Comparison of ENCODE assay signal across 1 cellular context in genomic region chr6:125153541-125154183, GRCh38.
TF ChIP-seq lines count a peak whose summit lies in the region.

A gene with protein sequence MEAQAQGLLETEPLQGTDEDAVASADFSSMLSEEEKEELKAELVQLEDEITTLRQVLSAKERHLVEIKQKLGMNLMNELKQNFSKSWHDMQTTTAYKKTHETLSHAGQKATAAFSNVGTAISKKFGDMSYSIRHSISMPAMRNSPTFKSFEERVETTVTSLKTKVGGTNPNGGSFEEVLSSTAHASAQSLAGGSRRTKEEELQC (plus strand): TSS chr6:125153773. CDS start chr6:125153952, 179 bp downstream.

TF ChIP-seq in K562, 482 proteins besides CTCF, POLR2A, EP300 and RAD21 (continued from another document and continues in another):
- peak; percentile 63; the same call in 1 of the 2 replicates for TF ChIP-seq MYNN (IDR thresholded peaks at IDR 0.05)
- TF ChIP-seq MYNN (CRISPR knock-in tag; IDR thresholded peaks at IDR 0.05), result no peak
- TF ChIP-seq KLF1 (tag; IDR thresholded peaks at IDR 0.05), result no peak
- TF ChIP-seq, protein P1, sequence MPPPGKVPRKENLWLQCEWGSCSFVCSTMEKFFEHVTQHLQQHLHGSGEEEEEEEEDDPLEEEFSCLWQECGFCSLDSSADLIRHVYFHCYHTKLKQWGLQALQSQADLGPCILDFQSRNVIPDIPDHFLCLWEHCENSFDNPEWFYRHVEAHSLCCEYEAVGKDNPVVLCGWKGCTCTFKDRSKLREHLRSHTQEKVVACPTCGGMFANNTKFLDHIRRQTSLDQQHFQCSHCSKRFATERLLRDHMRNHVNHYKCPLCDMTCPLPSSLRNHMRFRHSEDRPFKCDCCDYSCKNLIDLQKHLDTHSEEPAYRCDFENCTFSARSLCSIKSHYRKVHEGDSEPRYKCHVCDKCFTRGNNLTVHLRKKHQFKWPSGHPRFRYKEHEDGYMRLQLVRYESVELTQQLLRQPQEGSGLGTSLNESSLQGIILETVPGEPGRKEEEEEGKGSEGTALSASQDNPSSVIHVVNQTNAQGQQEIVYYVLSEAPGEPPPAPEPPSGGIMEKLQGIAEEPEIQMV (tag; conservative IDR thresholded peaks at IDR 0.05; ENCODE audit: low read depth), result no peak
- TF ChIP-seq PHB2 (IDR thresholded peaks at IDR 0.05; ENCODE audit: low read depth), result no peak
- no peak for TF ChIP-seq GTF2E2 (tag; IDR thresholded peaks at IDR 0.05)
- no peak for TF ChIP-seq NCOR1 (IDR thresholded peaks at IDR 0.05)
- TF ChIP-seq C11orf30 (IDR thresholded peaks at IDR 0.05; ENCODE audit: low read depth), result no peak
- peak; percentile 39; the same call in 1 of the 2 replicates for TF ChIP-seq CREM (IDR thresholded peaks at IDR 0.05; ENCODE audit: low read depth)
- TF ChIP-seq STAG1 (CRISPR knock-in tag; IDR thresholded peaks at IDR 0.05; ENCODE audit: borderline replicate concordance), result no peak
- no peak for TF ChIP-seq ZNF830 (CRISPR knock-in tag; IDR thresholded peaks at IDR 0.05)
- TF ChIP-seq STAT5A (IDR thresholded peaks at IDR 0.05; ENCODE audit: borderline replicate concordance, low read length), result peak; percentile 22; the same call in 1 of the 2 replicates
- TF ChIP-seq THAP7 (CRISPR knock-in tag; IDR thresholded peaks at IDR 0.05), result no peak
- peak; percentile 97 for TF ChIP-seq KAT7 (CRISPR knock-in tag; IDR thresholded peaks at IDR 0.05; ENCODE audit: borderline replicate concordance)
- no peak for TF ChIP-seq CBFB (CRISPR knock-in tag; IDR thresholded peaks at IDR 0.05)
- TF ChIP-seq PHB (CRISPR knock-in tag; IDR thresholded peaks at IDR 0.05), result no peak
- peak; percentile 87 for TF ChIP-seq KLF16 (IDR thresholded peaks at IDR 0.05)
- no peak for TF ChIP-seq MAFF (IDR thresholded peaks at IDR 0.05; ENCODE audit: low read length)
- TF ChIP-seq CBX2 (IDR thresholded peaks at IDR 0.05; ENCODE audit: insufficient read depth, low read length, poor library complexity, severe bottlenecking), result no peak
- TF ChIP-seq, protein P2, sequence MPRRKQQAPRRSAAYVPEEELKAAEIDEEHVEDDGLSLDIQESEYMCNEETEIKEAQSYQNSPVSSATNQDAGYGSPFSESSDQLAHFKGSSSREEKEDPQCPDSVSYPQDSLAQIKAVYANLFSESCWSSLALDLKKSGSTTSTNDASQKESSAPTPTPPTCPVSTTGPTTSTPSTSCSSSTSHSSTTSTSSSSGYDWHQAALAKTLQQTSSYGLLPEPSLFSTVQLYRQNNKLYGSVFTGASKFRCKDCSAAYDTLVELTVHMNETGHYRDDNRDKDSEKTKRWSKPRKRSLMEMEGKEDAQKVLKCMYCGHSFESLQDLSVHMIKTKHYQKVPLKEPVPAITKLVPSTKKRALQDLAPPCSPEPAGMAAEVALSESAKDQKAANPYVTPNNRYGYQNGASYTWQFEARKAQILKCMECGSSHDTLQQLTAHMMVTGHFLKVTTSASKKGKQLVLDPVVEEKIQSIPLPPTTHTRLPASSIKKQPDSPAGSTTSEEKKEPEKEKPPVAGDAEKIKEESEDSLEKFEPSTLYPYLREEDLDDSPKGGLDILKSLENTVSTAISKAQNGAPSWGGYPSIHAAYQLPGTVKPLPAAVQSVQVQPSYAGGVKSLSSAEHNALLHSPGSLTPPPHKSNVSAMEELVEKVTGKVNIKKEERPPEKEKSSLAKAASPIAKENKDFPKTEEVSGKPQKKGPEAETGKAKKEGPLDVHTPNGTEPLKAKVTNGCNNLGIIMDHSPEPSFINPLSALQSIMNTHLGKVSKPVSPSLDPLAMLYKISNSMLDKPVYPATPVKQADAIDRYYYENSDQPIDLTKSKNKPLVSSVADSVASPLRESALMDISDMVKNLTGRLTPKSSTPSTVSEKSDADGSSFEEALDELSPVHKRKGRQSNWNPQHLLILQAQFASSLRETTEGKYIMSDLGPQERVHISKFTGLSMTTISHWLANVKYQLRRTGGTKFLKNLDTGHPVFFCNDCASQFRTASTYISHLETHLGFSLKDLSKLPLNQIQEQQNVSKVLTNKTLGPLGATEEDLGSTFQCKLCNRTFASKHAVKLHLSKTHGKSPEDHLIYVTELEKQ (CRISPR knock-in tag; IDR thresholded peaks at IDR 0.05), result no peak
- TF ChIP-seq NCOA6 (IDR thresholded peaks at IDR 0.05), result no peak
- TF ChIP-seq HEY1 (CRISPR knock-in tag; IDR thresholded peaks at IDR 0.05; ENCODE audit: borderline replicate concordance), result no peak
- TF ChIP-seq, protein P3, sequence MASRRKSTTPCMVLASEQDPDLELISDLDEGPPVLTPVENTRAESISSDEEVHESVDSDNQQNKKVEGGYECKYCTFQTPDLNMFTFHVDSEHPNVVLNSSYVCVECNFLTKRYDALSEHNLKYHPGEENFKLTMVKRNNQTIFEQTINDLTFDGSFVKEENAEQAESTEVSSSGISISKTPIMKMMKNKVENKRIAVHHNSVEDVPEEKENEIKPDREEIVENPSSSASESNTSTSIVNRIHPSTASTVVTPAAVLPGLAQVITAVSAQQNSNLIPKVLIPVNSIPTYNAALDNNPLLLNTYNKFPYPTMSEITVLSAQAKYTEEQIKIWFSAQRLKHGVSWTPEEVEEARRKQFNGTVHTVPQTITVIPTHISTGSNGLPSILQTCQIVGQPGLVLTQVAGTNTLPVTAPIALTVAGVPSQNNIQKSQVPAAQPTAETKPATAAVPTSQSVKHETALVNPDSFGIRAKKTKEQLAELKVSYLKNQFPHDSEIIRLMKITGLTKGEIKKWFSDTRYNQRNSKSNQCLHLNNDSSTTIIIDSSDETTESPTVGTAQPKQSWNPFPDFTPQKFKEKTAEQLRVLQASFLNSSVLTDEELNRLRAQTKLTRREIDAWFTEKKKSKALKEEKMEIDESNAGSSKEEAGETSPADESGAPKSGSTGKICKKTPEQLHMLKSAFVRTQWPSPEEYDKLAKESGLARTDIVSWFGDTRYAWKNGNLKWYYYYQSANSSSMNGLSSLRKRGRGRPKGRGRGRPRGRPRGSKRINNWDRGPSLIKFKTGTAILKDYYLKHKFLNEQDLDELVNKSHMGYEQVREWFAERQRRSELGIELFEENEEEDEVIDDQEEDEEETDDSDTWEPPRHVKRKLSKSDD (conservative IDR thresholded peaks at IDR 0.05; ENCODE audit: low read length), result peak; percentile 76; the same call in 1 of the 2 replicates
- TF ChIP-seq RBM25 (IDR thresholded peaks at IDR 0.05; ENCODE audit: low read depth, low read length, severe bottlenecking), result no peak
- no peak for TF ChIP-seq THAP12 (CRISPR knock-in tag; IDR thresholded peaks at IDR 0.05)
- no peak for TF ChIP-seq ZNF174 (CRISPR knock-in tag; IDR thresholded peaks at IDR 0.05)
- TF ChIP-seq SMC3 (conservative IDR thresholded peaks at IDR 0.05; ENCODE audit: insufficient read depth, low read depth, low read length), result peak; percentile 82
- TF ChIP-seq ZNF41 (CRISPR knock-in tag; conservative IDR thresholded peaks at IDR 0.05), result 0 out of 2 replicates have a peak, but pooled peaks have one; percentile 39
- no peak for TF ChIP-seq ZNF740 (CRISPR knock-in tag; IDR thresholded peaks at IDR 0.05)
- TF ChIP-seq ZNF740 (tag; IDR thresholded peaks at IDR 0.05), result no peak
- no peak for TF ChIP-seq POLR3G (IDR thresholded peaks at IDR 0.05; ENCODE audit: extremely low read depth, insufficient read length, insufficient replicate concordance)
- peak; percentile 8; the same call in 1 of the 2 replicates for TF ChIP-seq ZBTB40 (IDR thresholded peaks at IDR 0.05)
- TF ChIP-seq ZBTB40 (CRISPR knock-in tag; IDR thresholded peaks at IDR 0.05), result no peak
- peak; percentile 67; the same call in 1 of the 2 replicates for TF ChIP-seq ZBTB7A (IDR thresholded peaks at IDR 0.05; ENCODE audit: borderline replicate concordance, control insufficient read depth, low read depth, low read length)
- no peak for TF ChIP-seq PTBP1 (IDR thresholded peaks at IDR 0.05; ENCODE audit: low read depth, low read length)
- TF ChIP-seq PRPF4 (IDR thresholded peaks at IDR 0.05; ENCODE audit: insufficient read depth, low read depth, low read length, poor library complexity, severe bottlenecking), result no peak
- no peak for TF ChIP-seq ZNF354B (CRISPR knock-in tag; IDR thresholded peaks at IDR 0.05)
- TF ChIP-seq, protein P4, sequence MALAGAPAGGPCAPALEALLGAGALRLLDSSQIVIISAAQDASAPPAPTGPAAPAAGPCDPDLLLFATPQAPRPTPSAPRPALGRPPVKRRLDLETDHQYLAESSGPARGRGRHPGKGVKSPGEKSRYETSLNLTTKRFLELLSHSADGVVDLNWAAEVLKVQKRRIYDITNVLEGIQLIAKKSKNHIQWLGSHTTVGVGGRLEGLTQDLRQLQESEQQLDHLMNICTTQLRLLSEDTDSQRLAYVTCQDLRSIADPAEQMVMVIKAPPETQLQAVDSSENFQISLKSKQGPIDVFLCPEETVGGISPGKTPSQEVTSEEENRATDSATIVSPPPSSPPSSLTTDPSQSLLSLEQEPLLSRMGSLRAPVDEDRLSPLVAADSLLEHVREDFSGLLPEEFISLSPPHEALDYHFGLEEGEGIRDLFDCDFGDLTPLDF (CRISPR knock-in tag; IDR thresholded peaks at IDR 0.05), result 0 out of 2 replicates have a peak, but pooled peaks have one; percentile 33
